In genomic region chr19:38736036-38736412, GRCh38 we compare ENCODE assay signal across 7 cellular contexts. TPM values are rescaled to one million over a fixed set of nuclear protein-coding genes. Genes with fewer than 3 reads are reported as not detected.
A peak's percentile ranks its signal among the peaks of the same experiment; 100 is the strongest.
DNase-seq lines count a peak whose midpoint lies in the region; ATAC-seq, FAIRE-seq and TF ChIP-seq lines count a peak whose summit lies in the region.

No MANE protein-coding gene starts in this region.

- DNase-seq in GM23248 (peak; percentile 79), SW480 (ENCODE audit: low spot score) (peak; percentile 84), K562 (ENCODE audit: extremely low read depth in 1 of 4, low spot score in 3 of 4) (peak; percentile 71 to 84 (median 72)), left colon (peak in 1 of 2 donors; percentile 81), D721Med (ENCODE audit: insufficient read length, low spot score) (no peak)
- peak; percentile 32 to 42 for DNase-seq in stimulated activated CD8-positive, alpha-beta memory T cell treated with anti-CD3 and anti-CD28 coated beads, Interleukin-15, amount 100 ng/mL, for 4 hours (ENCODE audit: low read depth in 2 of 2)

- H3K4me3 ChIP-seq in GM23248 (peak overlapping the region; percentile 54; the same call in 1 of the 2 replicates), K562 (peak overlapping the region; percentile 49)

- TF ChIP-seq CTCF in K562 (IDR thresholded peaks at IDR 0.05 in 2 of 3, conservative IDR thresholded peaks at IDR 0.05 in 1 of 3; ENCODE audit: insufficient read depth in 2 of 3, low read depth in 1 of 3, low read length in 3 of 3) (peak in 1 of 3 experiments; percentile 15; a peak in 1 of 6 replicates), D721Med (IDR thresholded peaks at IDR 0.05; ENCODE audit: insufficient read depth, missing control alignments) (no peak)

- CTCF ChIA-PET in K562 (lab: Yijun Ruan, JAX; ENCODE audit: low intra/inter-chr PET ratio), result no interaction called here

- peaks cover 6% of the 10 kb centered on the region; the same call in 1 of the 2 replicates for H3K36me3 ChIP-seq in GM23248 (ENCODE audit: low read depth)
- H3K36me3 ChIP-seq in K562 (ENCODE audit: control insufficient read depth, insufficient read depth, low read length), result peaks cover 13% of the 10 kb centered on the region; the same call in 1 of the 3 replicates

- H3K27ac ChIP-seq in GM23248, result no peak overlapping the region
- peak overlapping the region; percentile 66; the same call in 2 of the 3 replicates for H3K27ac ChIP-seq in K562 (ENCODE audit: extremely low read depth, low read depth, low read length)

- ATAC-seq in K562 (peak; percentile 82), left colon (peak; percentile 40), GM21576 (IDR thresholded peaks at IDR 0.05; ENCODE audit: unreplicated experiment) (no peak)

- no peak overlapping the region for H3K4me2 ChIP-seq in GM23248 (ENCODE audit: unreplicated experiment)
- H3K4me2 ChIP-seq in K562 (ENCODE audit: insufficient read depth, low read length), result peak overlapping the region; percentile 73; the same call in 1 of the 2 replicates

- FAIRE-seq in K562 (lab: Jason Lieb, UNC), result no peak
- FAIRE-seq in D721Med (lab: Jason Lieb, UNC), result no peak

- no peaks in the 10 kb centered on the region for H3K9me3 ChIP-seq in GM23248 (ENCODE audit: low read depth)
- no peaks in the 10 kb centered on the region for H3K9me3 ChIP-seq in K562 (replicated peaks; ENCODE audit: control insufficient read depth, insufficient read depth, low read depth, low read length)

- TF ChIP-seq EP300 in K562 (IDR thresholded peaks at IDR 0.05; ENCODE audit: low read length), result no peak

- no peaks in the 10 kb centered on the region for H3K9me2 ChIP-seq in GM23248 (ENCODE audit: insufficient read depth)

- H3K4me1 ChIP-seq in GM23248 (ENCODE audit: insufficient read depth) (no peaks in the 10 kb centered on the region), K562 (replicated peaks in 1 of 2; ENCODE audit: control insufficient read depth in 2 of 2, insufficient read depth in 2 of 2, low read length in 2 of 2) (peaks cover 19 to 58% of the 10 kb centered on the region in 2 experiments; a peak in 4 of 5 replicates)

- no TSS peak for BruUV-seq in K562 (replicated peaks; lab: Mats Ljungman, UMichigan)

- H3K9me1 ChIP-seq in K562 (ENCODE audit: control insufficient read depth, insufficient read depth, low read length), result no peaks in the 10 kb centered on the region

- H3K27me3 ChIP-seq in GM23248 (replicated peaks; ENCODE audit: insufficient read depth) (no peaks in the 10 kb centered on the region), K562 (ENCODE audit: control insufficient read depth in 2 of 2, insufficient read depth in 2 of 2, low read length in 2 of 2) (no peaks in the 10 kb centered on the region)

- H3K79me2 ChIP-seq in GM23248 (ENCODE audit: insufficient read depth), result no peaks in the 10 kb centered on the region
- H3K79me2 ChIP-seq in K562 (ENCODE audit: control insufficient read depth, insufficient read depth, low read length), result peaks cover 8% of the 10 kb centered on the region; the same call in 1 of the 3 replicates

- TF ChIP-seq RAD21 in K562 (CRISPR knock-in tag; conservative IDR thresholded peaks at IDR 0.05 in 1 of 2, IDR thresholded peaks at IDR 0.05 in 1 of 2), result no peak

- in situ Hi-C loops in GM23248 (cut with MboI), result no loop called here
- in situ Hi-C loops in K562 (cut with MboI), result no loop called here

- TF ChIP-seq POLR2A in K562 (conservative IDR thresholded peaks at IDR 0.05), result no peak

- peaks cover 36% of the 10 kb centered on the region for H3F3A ChIP-seq in GM23248 (ENCODE audit: insufficient read depth)

- POLR2A ChIA-PET in K562 (lab: Yijun Ruan, JAX), result no interaction called here

- intact Hi-C loops in K562 (cut with micrococcal nuclease), result loop anchor here (5.0 to 10.0 kb wide), 3 partner anchors 96 to 199 kb away; partner anchors contain the start of genes ECH1, MRPS12 and SARS2
- intact Hi-C loops in left colon (cut with DNase I, micrococcal nuclease), result no loop called here

- 0 to 4% methylated on average over 11 to 17 of the region's 42 CpGs for WGBS in GM23248 (ENCODE audit: low coverage in 1 of 2, low lambda C conversion rate in 2 of 2, missing lambda C conversion rate in 2 of 2), 2 experiments
- 0% methylated on average over 10 of the region's 42 CpGs for WGBS in K562 (ENCODE audit: insufficient coverage, low coverage, missing lambda C conversion rate)

- H2AFZ ChIP-seq in GM23248 (peak overlapping the region; percentile 13; the same call in 1 of the 2 replicates), K562 (ENCODE audit: low read depth, low read length) (peak overlapping the region; percentile 83)

- H4K20me1 ChIP-seq in GM23248 (ENCODE audit: insufficient read depth), result no peaks in the 10 kb centered on the region
- H4K20me1 ChIP-seq in K562 (replicated peaks; ENCODE audit: control insufficient read depth, insufficient read depth, low read length), result 0 out of 2 replicates have a peak, but pooled peaks cover 3% of the 10 kb centered on the region

- peak overlapping the region; percentile 52; the same call in 1 of the 2 replicates for H3K9ac ChIP-seq in GM23248
- peak overlapping the region; percentile 41 to 92; a peak in 3 of 4 replicates for H3K9ac ChIP-seq in K562 (ENCODE audit: insufficient read depth in 1 of 2, low read depth in 2 of 2, low read length in 2 of 2)

TF ChIP-seq in K562, 482 proteins besides CTCF, POLR2A, EP300 and RAD21 (continues in another document):
- TF ChIP-seq ZFX (CRISPR knock-in tag; IDR thresholded peaks at IDR 0.05), result peak; percentile 45; the same call in 1 of the 2 replicates

RNA-seq across cellular contexts. Expression of gene CAPN12, which starts 8.2 kb away (rescaled TPM):
- total RNA-seq in GM23248 (2014; rRNA removed; shearing (Covaris generic)), result 0.11 and 0.89 TPM in 2 replicates
- polyA plus RNA-seq in GM23248 (2016; fragmentation: Nextera tagmentation; extraction: Ambion mirVana) (0.21 and 0.30 TPM in 2 replicates), K562 (2011; rRNA removed) (6.8 and 14.8 TPM in 2 replicates), K562 (2014; fragmentation: Illumina TruSeq; extraction: Trizol) (3.4 and 4.7 TPM in 2 replicates), K562 (2014; fragmentation: Nextera tagmentation; extraction: Ambion mirVana) (1 to 10 TPM in 1 of 2 experiments, under 1 TPM in 1; 0.84 to 1.0 TPM), K562 (2014; rRNA removed) (5.6 and 7.0 TPM in 2 replicates)
- 21.8 and 34.6 TPM in 2 replicates for total RNA-seq in K562 (2011; cell fraction: chromatin; rRNA removed; ENCODE audit: low replicate concordance)
- 22.1 and 24.8 TPM in 2 replicates for total RNA-seq in K562 (2011; cell fraction: nucleolus; rRNA removed)
- 16.0 and 28.2 TPM in 2 replicates for total RNA-seq in K562 (2011; cell fraction: nucleoplasm; rRNA removed)
- total RNA-seq in K562 (2014; rRNA removed) (1.6 and 3.1 TPM in 2 replicates), K562 (2014; rRNA removed; fragmentation: Illumina TruSeq; extraction: Trizol) (0.89 and 1.2 TPM in 2 replicates), K562 (2015; rRNA removed; fragmentation: Illumina TruSeq; extraction: Trizol) (0.83 and 0.87 TPM in 2 replicates), K562 (2021) (3.7 and 4.8 TPM in 2 replicates), left colon (10 to 100 TPM; 10.1 to 10.2 TPM)
- polyA plus RNA-seq in K562 (2011; cell fraction: cytosol; rRNA removed), result 11.9 and 13.7 TPM in 2 replicates
- 61.9 and 73.0 TPM in 2 replicates for polyA plus RNA-seq in K562 (2011; cell fraction: nucleus; rRNA removed)
- polyA plus RNA-seq in K562 (2012), result 2.9 and 8.2 TPM in 2 replicates
- 1.2 and 1.3 TPM in 2 replicates for polyA minus RNA-seq in K562 (2011; rRNA and poly(A)+ RNA removed)
- 2.8 and 4.4 TPM in 2 replicates for polyA minus RNA-seq in K562 (2011; cell fraction: cytosol; rRNA and poly(A)+ RNA removed)
- polyA minus RNA-seq in K562 (2011; cell fraction: nucleus; rRNA and poly(A)+ RNA removed), result 5.1 and 7.3 TPM in 2 replicates

RNA-seq across cellular contexts. Expression of gene LGALS7, which starts 37.3 kb away (rescaled TPM):
- total RNA-seq in GM23248 (2014; rRNA removed; shearing (Covaris generic)), result not detected in 2 replicates
- polyA plus RNA-seq in GM23248 (2016; fragmentation: Nextera tagmentation; extraction: Ambion mirVana) (not detected in 2 replicates), K562 (2011; rRNA removed) (not detected in 2 replicates), K562 (2014; fragmentation: Illumina TruSeq; extraction: Trizol) (not detected in 2 replicates), K562 (2014; fragmentation: Nextera tagmentation; extraction: Ambion mirVana) (not detected), K562 (2014; rRNA removed) (not detected in 2 replicates)
- total RNA-seq in K562 (2011; cell fraction: chromatin; rRNA removed; ENCODE audit: low replicate concordance), result not detected in 2 replicates
- total RNA-seq in K562 (2011; cell fraction: nucleolus; rRNA removed), result not detected in 2 replicates
- not detected in 2 replicates for total RNA-seq in K562 (2011; cell fraction: nucleoplasm; rRNA removed)
- total RNA-seq in K562 (2014; rRNA removed) (not detected in 2 replicates), K562 (2014; rRNA removed; fragmentation: Illumina TruSeq; extraction: Trizol) (not detected in 2 replicates), K562 (2015; rRNA removed; fragmentation: Illumina TruSeq; extraction: Trizol) (not detected in 2 replicates), K562 (2021) (not detected in 2 replicates), left colon (not detected)
- polyA plus RNA-seq in K562 (2011; cell fraction: cytosol; rRNA removed), result not detected in 2 replicates
- not detected in 2 replicates for polyA plus RNA-seq in K562 (2011; cell fraction: nucleus; rRNA removed)
- polyA plus RNA-seq in K562 (2012), result not detected in 2 replicates
- polyA minus RNA-seq in K562 (2011; rRNA and poly(A)+ RNA removed), result not detected in 2 replicates
- not detected in 2 replicates for polyA minus RNA-seq in K562 (2011; cell fraction: cytosol; rRNA and poly(A)+ RNA removed)
- not detected in 2 replicates for polyA minus RNA-seq in K562 (2011; cell fraction: nucleus; rRNA and poly(A)+ RNA removed)

RNA-seq across cellular contexts. Expression of gene LGALS7B, which starts 53.0 kb away (rescaled TPM):
- total RNA-seq in GM23248 (2014; rRNA removed; shearing (Covaris generic)), result not detected in 2 replicates
- not detected in 2 replicates for polyA plus RNA-seq in GM23248 (2016; fragmentation: Nextera tagmentation; extraction: Ambion mirVana)
- total RNA-seq in K562 (2011; cell fraction: chromatin; rRNA removed; ENCODE audit: low replicate concordance), result not detected in 2 replicates
- not detected in 2 replicates for total RNA-seq in K562 (2011; cell fraction: nucleolus; rRNA removed)
- not detected in 2 replicates for total RNA-seq in K562 (2011; cell fraction: nucleoplasm; rRNA removed)
- total RNA-seq in K562 (2014; rRNA removed), result not detected in 2 replicates
- not detected in 2 replicates for total RNA-seq in K562 (2014; rRNA removed; fragmentation: Illumina TruSeq; extraction: Trizol)
- total RNA-seq in K562 (2015; rRNA removed; fragmentation: Illumina TruSeq; extraction: Trizol), result not detected in 2 replicates
- not detected in 2 replicates for total RNA-seq in K562 (2021)
- not detected in 2 replicates for polyA plus RNA-seq in K562 (2011; rRNA removed)
- polyA plus RNA-seq in K562 (2011; cell fraction: cytosol; rRNA removed), result not detected in 2 replicates
- not detected in 2 replicates for polyA plus RNA-seq in K562 (2011; cell fraction: nucleus; rRNA removed)
- not detected in 2 replicates for polyA plus RNA-seq in K562 (2012)
- not detected in 2 replicates for polyA plus RNA-seq in K562 (2014; fragmentation: Illumina TruSeq; extraction: Trizol)
- not detected for polyA plus RNA-seq in K562 (2014; fragmentation: Nextera tagmentation; extraction: Ambion mirVana)
- polyA plus RNA-seq in K562 (2014; rRNA removed), result not detected in 2 replicates
- not detected in 2 replicates for polyA minus RNA-seq in K562 (2011; rRNA and poly(A)+ RNA removed)
- polyA minus RNA-seq in K562 (2011; cell fraction: cytosol; rRNA and poly(A)+ RNA removed), result not detected in 2 replicates
- polyA minus RNA-seq in K562 (2011; cell fraction: nucleus; rRNA and poly(A)+ RNA removed), result not detected in 2 replicates
- not detected for total RNA-seq in left colon
